Comparison of ENCODE assay signal across 13 cellular contexts in genomic region chr3:114566162-114566755, GRCh38.
A peak's percentile ranks its signal among the peaks of the same experiment; 100 is the strongest.
DNase-seq lines count a peak whose midpoint lies in the region; ATAC-seq and TF ChIP-seq lines count a peak whose summit lies in the region.
"Had no signal": no experiment of that assay in that cellular context is flagged by ENCODE, and none has a peak within 500 bp of the region (broad histone marks: within the 10 kb centered on the region; RNA-seq: fewer than 3 reads in every experiment).

No MANE protein-coding gene starts in this region.

- H3K9me3 Mint-ChIP-seq in endodermal cell: no peaks in the 10 kb centered on the region
- no peaks in the 10 kb centered on the region for H3K9me3 Mint-ChIP-seq in progenitor cell of endocrine pancreas (ENCODE audit: low read depth)

- WGBS in endodermal cell (ENCODE audit: insufficient coverage in 1 of 2, insufficient read length in 1 of 2), 2 experiments: 53 to 71% methylated on average over 3 to 5 of the region's 5 CpGs

- H3K4me1 ChIP-seq in endodermal cell (ENCODE audit: control insufficient read depth, insufficient read depth, low read length): peaks cover 5% of the 10 kb centered on the region

- H3K4me3 Mint-ChIP-seq in endodermal cell (no peak overlapping the region), progenitor cell of endocrine pancreas (ENCODE audit: low read depth) (no peak overlapping the region)
- H3K4me3 Mint-ChIP-seq: activated CD4-positive, alpha-beta memory T cell treated with anti-CD3 and anti-CD28 coated beads for 36 hours had no signal

- no peaks in the 10 kb centered on the region for H3K27me3 ChIP-seq in endodermal cell (ENCODE audit: control insufficient read depth, insufficient read depth, low read length, poor library complexity, severe bottlenecking)

- no peak overlapping the region for H3K27ac ChIP-seq in endodermal cell (ENCODE audit: low read depth, low read length)
- H3K27ac ChIP-seq: RWPE1 had no signal

- H3K36me3 Mint-ChIP-seq in endodermal cell (ENCODE audit: low read depth) (no peaks in the 10 kb centered on the region), progenitor cell of endocrine pancreas (ENCODE audit: insufficient read depth) (no peaks in the 10 kb centered on the region)

- H3K27me3 Mint-ChIP-seq in endodermal cell (ENCODE audit: insufficient read depth) (no peaks in the 10 kb centered on the region), progenitor cell of endocrine pancreas (no peaks in the 10 kb centered on the region)
- H3K27me3 Mint-ChIP-seq: activated CD4-positive, alpha-beta memory T cell treated with anti-CD3 and anti-CD28 coated beads for 36 hours had no signal

- no peak overlapping the region for H3K4me3 ChIP-seq in endodermal cell (ENCODE audit: low read length)
- H3K4me3 ChIP-seq: lung had no signal

- no peaks in the 10 kb centered on the region for H3K9me3 ChIP-seq in endodermal cell (ENCODE audit: control insufficient read depth, low read length)

- no peak overlapping the region for H3K9ac ChIP-seq in endodermal cell (ENCODE audit: extremely low read depth, low read length, poor library complexity, severe bottlenecking)

- no peaks in the 10 kb centered on the region for H3K36me3 ChIP-seq in endodermal cell (ENCODE audit: control insufficient read depth, insufficient read depth, low read length)

- TF ChIP-seq CTCF in endodermal cell (conservative IDR thresholded peaks at IDR 0.05): no peak
- no peak for TF ChIP-seq CTCF in progenitor cell of endocrine pancreas (IDR thresholded peaks at IDR 0.05; ENCODE audit: unreplicated experiment)

- peaks cover 28% of the 10 kb centered on the region for H3K4me1 Mint-ChIP-seq in endodermal cell
- H3K4me1 Mint-ChIP-seq in progenitor cell of endocrine pancreas (ENCODE audit: low read depth): no peaks in the 10 kb centered on the region

- H3K27ac Mint-ChIP-seq in endodermal cell: no peak overlapping the region
- no peak overlapping the region for H3K27ac Mint-ChIP-seq in progenitor cell of endocrine pancreas
- H3K27ac Mint-ChIP-seq: activated CD4-positive, alpha-beta memory T cell treated with anti-CD3 and anti-CD28 coated beads for 36 hours had no signal

- peak; percentile 48 for DNase-seq in endodermal cell
- DNase-seq in nucleus accumbens (lab: John Stamatoyannopoulos, UW): no peak
- DNase-seq in progenitor cell of endocrine pancreas (ENCODE audit: low spot score, unreplicated experiment): no peak
- no peak for DNase-seq in NCI-H2171 treated with DMSO at 0.1 percent for 48 hours (lab: John Stamatoyannopoulos, UW)
- no peak for DNase-seq in COR-L47 (lab: John Stamatoyannopoulos, UW)
- DNase-seq: activated CD4-positive, alpha-beta memory T cell treated with anti-CD3 and anti-CD28 coated beads for 36 hours; HCEC 1CT; NCI-H1048 had no signal

- ATAC-seq in GM18499 (IDR thresholded peaks at IDR 0.05; ENCODE audit: insufficient read depth, unreplicated experiment) (peak; percentile 86), GM19455 (IDR thresholded peaks at IDR 0.05; ENCODE audit: unreplicated experiment) (peak; percentile 92), HG02981 (IDR thresholded peaks at IDR 0.05; ENCODE audit: unreplicated experiment) (peak; percentile 85)
